Comparison of ENCODE assay signal across 22 cellular contexts in the genomic region with DNA sequence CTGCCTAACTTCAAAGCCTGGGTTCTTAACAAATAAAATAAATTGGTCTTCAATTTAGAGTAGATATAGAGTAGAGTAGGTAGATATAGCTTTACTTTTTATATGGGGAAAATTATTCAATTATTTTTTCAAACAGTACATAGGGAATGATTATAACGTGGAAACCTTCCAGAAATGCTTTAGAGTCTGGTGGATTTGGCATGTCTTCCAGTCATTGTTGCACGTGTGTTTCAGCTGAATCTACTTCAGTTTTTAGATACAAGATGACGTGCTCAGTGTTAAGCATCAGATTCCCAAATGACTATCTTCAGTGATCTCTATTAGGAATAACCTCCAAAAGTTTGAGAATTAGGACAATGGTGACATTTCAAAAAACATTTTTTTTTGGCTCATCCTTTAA.
"Had no signal": no experiment of that assay in that cellular context is flagged by ENCODE, and none has a peak within 500 bp of the region (broad histone marks: within the 10 kb centered on the region; RNA-seq: fewer than 3 reads in every experiment).

No MANE protein-coding gene starts in this region.

- DNase-seq: cerebellar nuclear complex; cortex of kidney; heart left ventricle; left cardiac atrium; left ventricle myocardium inferior; lower lobe of right lung; naive thymus-derived CD8-positive, alpha-beta T cell; nephron progenitor cell; nucleus accumbens; sigmoid colon; spleen; stimulated activated CD4-positive, alpha-beta T cell treated with anti-CD3 and anti-CD28 coated beads, Interleukin-4, amount 100 ng/mL, for 4 hours; stimulated activated naive CD8-positive, alpha-beta T cell treated with anti-CD3 and anti-CD28 coated beads, Interleukin-15, Interleukin-2, amounts not matched to agents 100 U/mL and 50 U/mL, for 24 hours; substantia nigra; testis; tibial artery had no signal

- H3K4me3 ChIP-seq: gastroesophageal sphincter, heart left ventricle, hepatocyte, left ventricle myocardium inferior, lower lobe of right lung, prostate gland, right atrium auricular region, sigmoid colon, skin epidermis, spleen, testis, tibial artery had no signal

- H3K36me3 ChIP-seq: gastroesophageal sphincter, heart left ventricle, left ventricle myocardium inferior, lower lobe of right lung, prostate gland, right atrium auricular region, sigmoid colon, spleen, tibial artery had no signal

- H3K27ac ChIP-seq: gastroesophageal sphincter, hepatocyte, lower lobe of right lung, prostate gland, right atrium auricular region, sigmoid colon, skin epidermis, spleen, testis, tibial artery had no signal

- H3K27me3 ChIP-seq: gastroesophageal sphincter, heart left ventricle, hepatocyte, right atrium auricular region, sigmoid colon, spleen, testis, tibial artery had no signal

- H3K4me1 ChIP-seq: gastroesophageal sphincter, lower lobe of right lung, prostate gland, sigmoid colon, spleen, testis, tibial artery had no signal

- H3K9me3 ChIP-seq: gastroesophageal sphincter, left ventricle myocardium inferior, lower lobe of right lung, prostate gland, right atrium auricular region, sigmoid colon, spleen, testis, tibial artery had no signal

- ATAC-seq: gastroesophageal sphincter; left cardiac atrium; lower lobe of right lung; naive thymus-derived CD8-positive, alpha-beta T cell; stimulated activated memory B cell treated with anti-CD40 and anti-IgM and Interleukin-4, amounts not matched to agents 10 μg/mL and 1 μg/mL and 100 μg/mL, for 72 hours; stimulated activated naive CD8-positive, alpha-beta T cell treated with anti-CD3 and anti-CD28 coated beads, Interleukin-15, Interleukin-2, amounts not matched to agents 100 U/mL and 50 U/mL, for 24 hours had no signal
